In the genomic region with DNA sequence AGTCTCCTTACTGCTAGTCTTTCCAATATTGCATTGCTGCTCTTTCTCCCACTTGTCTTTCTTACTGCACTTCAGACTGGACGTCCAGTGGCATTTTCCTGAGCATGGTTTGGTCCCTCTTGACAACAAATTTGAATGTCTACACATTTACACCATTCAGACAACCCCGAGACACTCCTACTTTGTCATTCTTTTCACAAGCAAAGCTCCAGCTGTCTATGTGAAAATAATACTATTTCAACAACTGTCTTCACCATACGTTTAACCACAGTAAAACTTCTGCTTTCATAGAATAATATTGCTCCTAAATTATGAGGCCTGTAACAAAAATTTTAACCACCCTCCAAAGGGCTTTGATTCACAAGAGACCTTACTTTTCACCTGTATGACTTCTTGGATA, we compare ENCODE assay signal across 1 cellular context.
TF ChIP-seq lines count a peak whose summit lies in the region.

No MANE protein-coding gene starts in this region.

TF ChIP-seq in H1, 55 proteins besides CTCF, POLR2A, EP300 and RAD21:
- TF ChIP-seq CHD7 (IDR thresholded peaks at IDR 0.05; ENCODE audit: insufficient replicate concordance, low read length) (no peak), TAF1 (IDR thresholded peaks at IDR 0.05; ENCODE audit: low read depth, low read length) (no peak)
TF ChIP-seq in H1: peak in this region for 0.
